25 cellular contexts compared by ENCODE assay signal in genomic region chr7:158084555-158084954, GRCh38.
"Had no signal": no experiment of that assay in that cellular context is flagged by ENCODE, and none has a peak within 500 bp of the region (broad histone marks: within the 10 kb centered on the region; RNA-seq: fewer than 3 reads in every experiment).

No MANE protein-coding gene starts in this region.

- H3K4me1 ChIP-seq: ascending aorta, gastroesophageal sphincter, pancreas, psoas muscle, upper lobe of left lung had no signal

- H3K4me3 Mint-ChIP-seq: activated CD4-positive, alpha-beta T cell treated with anti-CD3 and anti-CD28 coated beads for 36 hours; activated naive CD8-positive, alpha-beta T cell; brain; naive thymus-derived CD4-positive, alpha-beta T cell; stimulated activated naive CD8-positive, alpha-beta T cell treated with anti-CD3 and anti-CD28 coated beads, Interleukin-15, Interleukin-2, amounts not matched to agents 100 ng/mL and 50 ng/mL, for 24 hours had no signal

- H3K36me3 ChIP-seq: ascending aorta, cardiac muscle cell, gastroesophageal sphincter, pancreas, upper lobe of left lung had no signal

- H3K4me3 ChIP-seq: ascending aorta, cardiac muscle cell, coronary artery, dorsolateral prefrontal cortex, gastroesophageal sphincter, pancreas, psoas muscle, SK-N-MC, upper lobe of left lung had no signal

- FAIRE-seq: keratinocyte, pancreas had no signal

- H3K4me1 Mint-ChIP-seq: activated CD4-positive, alpha-beta T cell treated with anti-CD3 and anti-CD28 coated beads for 36 hours had no signal

- H3K27ac ChIP-seq: ascending aorta, cardiac muscle cell, coronary artery, dorsolateral prefrontal cortex, gastroesophageal sphincter, pancreas, psoas muscle, SK-N-MC, upper lobe of left lung had no signal

- H3K27ac Mint-ChIP-seq: activated CD4-positive, alpha-beta T cell treated with anti-CD3 and anti-CD28 coated beads for 36 hours; activated naive CD8-positive, alpha-beta T cell; brain; stimulated activated naive CD8-positive, alpha-beta T cell treated with anti-CD3 and anti-CD28 coated beads, Interleukin-15, Interleukin-2, amounts not matched to agents 100 ng/mL and 50 ng/mL, for 24 hours had no signal

- H3K27me3 Mint-ChIP-seq: activated CD4-positive, alpha-beta T cell treated with anti-CD3 and anti-CD28 coated beads for 36 hours; activated naive CD8-positive, alpha-beta T cell; stimulated activated naive CD8-positive, alpha-beta T cell treated with anti-CD3 and anti-CD28 coated beads, Interleukin-15, Interleukin-2, amounts not matched to agents 100 ng/mL and 50 ng/mL, for 24 hours had no signal

- ATAC-seq: activated CD4-positive, alpha-beta T cell treated with anti-CD3 and anti-CD28 coated beads for 36 hours; gastroesophageal sphincter; left colon; naive thymus-derived CD4-positive, alpha-beta T cell; pancreas; psoas muscle had no signal

- H3K9me3 ChIP-seq: ascending aorta, pancreas, upper lobe of left lung had no signal

- H3K36me3 Mint-ChIP-seq: activated naive CD8-positive, alpha-beta T cell; naive thymus-derived CD4-positive, alpha-beta T cell had no signal

- DNase-seq: activated CD4-positive, alpha-beta T cell treated with anti-CD3 and anti-CD28 coated beads for 36 hours; activated CD4-positive, alpha-beta T cell treated with anti-CD3 and anti-CD28 coated beads, Interleukin-2, amount 50 U/mL, for 48 hours; activated CD4-positive, CD25-positive, alpha-beta regulatory T cell; activated CD8-positive, alpha-beta memory T cell treated with anti-CD3 and anti-CD28 coated beads for 24 hours; effector memory CD4-positive, alpha-beta T cell; erythroblast; hippocampal formation; left colon; midbrain; naive thymus-derived CD4-positive, alpha-beta T cell; nucleus accumbens; pancreas; stimulated activated CD4-positive, alpha-beta T cell treated with anti-CD3 and anti-CD28 coated beads, Interleukin-4, amount 100 ng/mL, for 1 hour had no signal
